ENCODE assay signal across 21 cellular contexts in the genomic region with DNA sequence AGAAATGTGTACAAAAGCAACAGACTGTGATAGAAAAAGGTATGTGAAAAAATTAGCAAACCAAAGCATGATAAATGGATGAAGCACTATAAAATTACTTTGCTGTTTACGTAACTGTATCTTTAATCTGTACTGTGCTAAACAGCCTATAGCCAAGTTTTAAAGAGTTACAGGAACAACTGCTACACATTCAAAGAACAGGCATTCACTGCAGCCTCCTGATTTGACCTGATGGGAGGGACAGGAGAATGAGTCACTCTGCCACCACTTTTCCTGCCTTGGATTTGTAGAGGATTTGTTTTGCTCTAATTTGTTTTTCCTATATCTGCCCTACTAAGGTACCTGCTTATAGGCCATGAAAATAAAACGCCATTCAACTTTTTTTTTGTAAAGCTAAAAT.
A peak's percentile ranks its signal among the peaks of the same experiment; 100 is the strongest.
DNase-seq lines count a peak whose midpoint lies in the region; ATAC-seq lines count a peak whose summit lies in the region.
"Had no signal": no experiment of that assay in that cellular context is flagged by ENCODE, and none has a peak within 500 bp of the region (broad histone marks: within the 10 kb centered on the region; RNA-seq: fewer than 3 reads in every experiment).

No MANE protein-coding gene starts in this region.

- DNase-seq in ACHN (peak; percentile 15), HCEC 1CT (peak; percentile 27), adipocyte (ENCODE audit: low read depth) (peak; percentile 29), immature natural killer cell (peak in 1 of 3 donors; percentile 9), cerebellar cortex (ENCODE audit: low spot score) (no peak), SIG-M5 (lab: John Stamatoyannopoulos, UW) (no peak), NCI-H1436 treated with DMSO at 0.1 percent for 48 hours (lab: John Stamatoyannopoulos, UW) (no peak)
- no peak for DNase-seq in activated CD4-positive, alpha-beta T cell treated with anti-CD3 and anti-CD28 coated beads for 36 hours
- DNase-seq: activated gamma-delta T cell; anterior cingulate cortex; hypothalamus; NCI-H1694 treated with DMSO at 0.1 percent for 48 hours; NCI-H526; OCI-M1; pancreas; small intestine; stimulated activated naive B cell treated with anti-CD40 and anti-IgM and Interleukin-4, amounts not matched to agents 10 μg/mL and 1 μg/mL and 100 μg/mL, for 72 hours; trophoblast cell had no signal

- peaks cover 55% of the 10 kb centered on the region for H3K36me3 ChIP-seq in adipocyte (ENCODE audit: control insufficient read depth, insufficient read depth, low read length, severe bottlenecking)
- H3K36me3 ChIP-seq: esophagus muscularis mucosa, pancreas had no signal

- peaks cover 0 to 4% (median 0%) of the 10 kb centered on the region in 3 donors for H3K27me3 Mint-ChIP-seq in immature natural killer cell (ENCODE audit: low read depth in 3 of 3)
- H3K27me3 Mint-ChIP-seq in activated CD4-positive, alpha-beta T cell treated with anti-CD3 and anti-CD28 coated beads for 36 hours = peaks cover 3% of the 10 kb centered on the region
- H3K27me3 Mint-ChIP-seq: dendritic cell treated with granulocyte-macrophage colony-stimulating factor and Interleukin-4, amounts not matched to agents 40 ng/mL and 50 ng/mL, for 4 days had no signal

- H3K9ac ChIP-seq in adipocyte (ENCODE audit: low read length) = no peak overlapping the region

- CTCF ChIA-PET in activated CD4-positive, alpha-beta T cell treated with anti-CD3 and anti-CD28 coated beads for 36 hours (lab: Charles Lee) = no interaction called here

- H3K9me3 ChIP-seq in adipocyte (ENCODE audit: control insufficient read depth, low read length) = no peaks in the 10 kb centered on the region
- H3K9me3 ChIP-seq: esophagus muscularis mucosa, pancreas had no signal

- H3K9me3 Mint-ChIP-seq in immature natural killer cell = no peaks in the 10 kb centered on the region
- H3K9me3 Mint-ChIP-seq in activated CD4-positive, alpha-beta T cell treated with anti-CD3 and anti-CD28 coated beads for 36 hours (ENCODE audit: low read depth) = no peaks in the 10 kb centered on the region
- H3K9me3 Mint-ChIP-seq: dendritic cell treated with granulocyte-macrophage colony-stimulating factor and Interleukin-4, amounts not matched to agents 40 ng/mL and 50 ng/mL, for 4 days had no signal

- in situ Hi-C loops in ACHN (cut with HindIII; ENCODE audit: low pct_ligation_motif_present, low pct_unique_long_range_greater_than_20kb, low sequenced_read_pairs) = no loop called here

- POLR2A ChIA-PET in activated CD4-positive, alpha-beta T cell treated with anti-CD3 and anti-CD28 coated beads for 36 hours (lab: Charles Lee) = no interaction called here

- no peaks in the 10 kb centered on the region for H3K27me3 ChIP-seq in adipocyte (replicated peaks; ENCODE audit: control insufficient read depth, insufficient read depth, low read length)
- H3K27me3 ChIP-seq: esophagus muscularis mucosa, pancreas had no signal

- H3K4me3 Mint-ChIP-seq in immature natural killer cell = peak overlapping the region; percentile 80 to 91 (median 82)
- no peak overlapping the region for H3K4me3 Mint-ChIP-seq in activated CD4-positive, alpha-beta T cell treated with anti-CD3 and anti-CD28 coated beads for 36 hours
- H3K4me3 Mint-ChIP-seq: dendritic cell treated with granulocyte-macrophage colony-stimulating factor and Interleukin-4, amounts not matched to agents 40 ng/mL and 50 ng/mL, for 4 days; stimulated activated naive B cell treated with anti-CD40 and anti-IgM and Interleukin-4, amounts not matched to agents 10 μg/mL and 1 μg/mL and 100 μg/mL, for 72 hours had no signal

- H3K27ac Mint-ChIP-seq in immature natural killer cell = peak overlapping the region; percentile 92 to 98 (median 97)
- H3K27ac Mint-ChIP-seq in activated CD4-positive, alpha-beta T cell treated with anti-CD3 and anti-CD28 coated beads for 36 hours = no peak overlapping the region
- H3K27ac Mint-ChIP-seq: dendritic cell treated with granulocyte-macrophage colony-stimulating factor and Interleukin-4, amounts not matched to agents 40 ng/mL and 50 ng/mL, for 4 days; stimulated activated naive B cell treated with anti-CD40 and anti-IgM and Interleukin-4, amounts not matched to agents 10 μg/mL and 1 μg/mL and 100 μg/mL, for 72 hours had no signal

- ATAC-seq in activated CD4-positive, alpha-beta T cell treated with anti-CD3 and anti-CD28 coated beads for 36 hours = no peak
- ATAC-seq: left lobe of liver; pancreas; stimulated activated naive B cell treated with anti-CD40 and anti-IgM and Interleukin-4, amounts not matched to agents 10 μg/mL and 1 μg/mL and 100 μg/mL, for 72 hours had no signal

- H3K4me1 ChIP-seq in adipocyte (ENCODE audit: control insufficient read depth, insufficient read depth, low read length) = peaks cover 9% of the 10 kb centered on the region
- H3K4me1 ChIP-seq: esophagus muscularis mucosa, pancreas had no signal

- peaks cover 0 to 4% (median 0%) of the 10 kb centered on the region in 3 donors for H3K36me3 Mint-ChIP-seq in immature natural killer cell
- H3K36me3 Mint-ChIP-seq in activated CD4-positive, alpha-beta T cell treated with anti-CD3 and anti-CD28 coated beads for 36 hours (ENCODE audit: low read depth) = no peaks in the 10 kb centered on the region
- H3K36me3 Mint-ChIP-seq: stimulated activated naive B cell treated with anti-CD40 and anti-IgM and Interleukin-4, amounts not matched to agents 10 μg/mL and 1 μg/mL and 100 μg/mL, for 72 hours had no signal

- H3K4me1 Mint-ChIP-seq in immature natural killer cell = peaks cover 54 to 58% of the 10 kb centered on the region in 2 donors
- H3K4me1 Mint-ChIP-seq in activated CD4-positive, alpha-beta T cell treated with anti-CD3 and anti-CD28 coated beads for 36 hours = peaks cover 6% of the 10 kb centered on the region

- intact Hi-C loops in activated CD4-positive, alpha-beta T cell treated with anti-CD3 and anti-CD28 coated beads for 36 hours (cut with DNase I, micrococcal nuclease) = no loop called here

- no peak overlapping the region for H3K4me3 ChIP-seq in adipocyte (ENCODE audit: low read length)
- H3K4me3 ChIP-seq: esophagus muscularis mucosa, pancreas had no signal

Comparison
In these comparisons a context has a peak if more than half of its experiments do, and no peak if none do; other contexts are left out.
1. DNase-seq: peak in ACHN (single experiment), HCEC 1CT (single experiment) and adipocyte (single experiment); none in cerebellar cortex (single experiment), SIG-M5 (single experiment), NCI-H1436 treated with DMSO at 0.1 percent for 48 hours (single experiment) and activated CD4-positive, alpha-beta T cell treated with anti-CD3 and anti-CD28 coated beads for 36 hours (single experiment).